ENCODE assay signal across 2 cellular contexts in the genomic region with DNA sequence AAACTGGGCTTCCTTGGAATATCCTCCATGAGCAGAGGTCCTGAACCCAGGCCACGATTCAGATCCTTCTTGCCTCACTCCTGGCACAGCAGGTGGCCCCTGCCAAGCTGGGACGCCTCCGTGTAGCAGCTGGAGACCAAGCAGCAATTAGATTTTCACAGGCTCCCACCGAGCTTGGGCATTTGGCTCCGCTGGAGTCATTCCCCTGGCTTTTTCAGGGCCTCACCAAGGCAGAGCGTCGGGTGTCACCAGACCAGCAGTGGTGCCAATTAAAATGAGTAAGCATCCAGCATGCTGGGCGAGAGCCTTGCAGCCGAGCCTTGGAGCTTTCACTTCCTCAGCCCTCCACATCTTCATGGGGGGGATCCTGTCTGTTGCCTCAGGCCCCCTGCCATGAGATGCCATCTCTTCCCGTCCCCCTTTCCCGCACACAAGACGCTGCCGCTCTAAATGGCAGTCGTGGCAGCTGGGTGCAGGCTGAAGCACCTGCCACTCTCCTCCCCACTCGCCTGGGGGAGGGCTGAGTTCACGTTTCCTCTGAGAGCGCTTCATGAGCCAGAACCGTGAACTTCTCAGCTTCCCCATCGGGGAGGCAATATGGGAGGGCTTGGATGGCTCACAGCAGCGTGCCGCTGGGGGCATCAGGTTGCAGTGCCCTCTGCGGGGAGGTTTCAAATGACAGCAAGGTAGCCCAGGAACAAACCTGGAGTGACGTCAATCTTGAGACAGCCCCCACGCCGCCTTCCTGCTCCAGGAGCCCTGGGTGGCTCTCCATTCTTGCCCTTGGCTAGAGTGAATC.
TF ChIP-seq lines count a peak whose summit lies in the region.

No MANE protein-coding gene starts in this region.

TF ChIP-seq in SK-N-SH treated with all-trans-retinoic acid at 6 μM for 48 hours, 23 proteins besides CTCF, POLR2A, EP300 and RAD21 (continued from another document):
- TF ChIP-seq, protein P1, sequence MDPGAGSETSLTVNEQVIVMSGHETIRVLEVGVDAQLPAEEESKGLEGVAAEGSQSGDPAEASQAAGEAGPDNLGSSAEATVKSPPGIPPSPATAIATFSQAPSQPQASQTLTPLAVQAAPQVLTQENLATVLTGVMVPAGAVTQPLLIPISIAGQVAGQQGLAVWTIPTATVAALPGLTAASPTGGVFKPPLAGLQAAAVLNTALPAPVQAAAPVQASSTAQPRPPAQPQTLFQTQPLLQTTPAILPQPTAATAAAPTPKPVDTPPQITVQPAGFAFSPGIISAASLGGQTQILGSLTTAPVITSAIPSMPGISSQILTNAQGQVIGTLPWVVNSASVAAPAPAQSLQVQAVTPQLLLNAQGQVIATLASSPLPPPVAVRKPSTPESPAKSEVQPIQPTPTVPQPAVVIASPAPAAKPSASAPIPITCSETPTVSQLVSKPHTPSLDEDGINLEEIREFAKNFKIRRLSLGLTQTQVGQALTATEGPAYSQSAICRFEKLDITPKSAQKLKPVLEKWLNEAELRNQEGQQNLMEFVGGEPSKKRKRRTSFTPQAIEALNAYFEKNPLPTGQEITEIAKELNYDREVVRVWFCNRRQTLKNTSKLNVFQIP (CRISPR knock-in tag; IDR thresholded peaks at IDR 0.05; ENCODE audit: borderline replicate concordance, low read depth), result no peak
- TF ChIP-seq GLIS3 (CRISPR knock-in tag; IDR thresholded peaks at IDR 0.05) (no peak), BACH2 (CRISPR knock-in tag; IDR thresholded peaks at IDR 0.05; ENCODE audit: borderline replicate concordance) (no peak)

TF ChIP-seq in SK-N-SH, 30 proteins besides CTCF, POLR2A, EP300 and RAD21 (continued from another document):
- TF ChIP-seq, protein P2, sequence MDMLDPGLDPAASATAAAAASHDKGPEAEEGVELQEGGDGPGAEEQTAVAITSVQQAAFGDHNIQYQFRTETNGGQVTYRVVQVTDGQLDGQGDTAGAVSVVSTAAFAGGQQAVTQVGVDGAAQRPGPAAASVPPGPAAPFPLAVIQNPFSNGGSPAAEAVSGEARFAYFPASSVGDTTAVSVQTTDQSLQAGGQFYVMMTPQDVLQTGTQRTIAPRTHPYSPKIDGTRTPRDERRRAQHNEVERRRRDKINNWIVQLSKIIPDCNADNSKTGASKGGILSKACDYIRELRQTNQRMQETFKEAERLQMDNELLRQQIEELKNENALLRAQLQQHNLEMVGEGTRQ (IDR thresholded peaks at IDR 0.05; ENCODE audit: borderline replicate concordance, low read depth, low read length), result no peak
